ENCODE assay signal across 11 cellular contexts in the genomic region with DNA sequence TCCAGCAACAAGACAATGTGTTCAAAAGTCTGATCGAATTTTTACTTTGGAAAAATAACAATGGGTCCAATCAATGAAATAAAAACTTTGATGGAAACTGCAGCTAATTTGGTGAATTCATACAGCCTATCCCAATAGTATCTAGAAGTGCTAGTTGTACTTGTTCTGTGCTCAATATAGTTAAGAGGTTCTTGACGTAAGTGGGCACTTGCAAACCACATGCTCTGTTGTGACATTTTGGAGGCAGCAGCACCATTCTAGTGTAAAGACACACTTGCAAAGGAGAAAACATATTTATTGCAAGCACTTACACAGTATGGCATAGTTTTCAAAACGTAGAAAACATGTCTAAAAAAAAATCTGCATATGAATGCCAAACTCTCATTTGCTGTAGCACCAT.
"Had no signal": no experiment of that assay in that cellular context is flagged by ENCODE, and none has a peak within 500 bp of the region (broad histone marks: within the 10 kb centered on the region; RNA-seq: fewer than 3 reads in every experiment).

No MANE protein-coding gene starts in this region.

- H3K27me3 ChIP-seq: tibial nerve, vagina had no signal

- H3K36me3 ChIP-seq: tibial nerve, vagina had no signal

- H3K9me3 ChIP-seq: tibial nerve, vagina had no signal

- ATAC-seq: activated CD4-positive, alpha-beta T cell treated with anti-CD3 and anti-CD28 coated beads for 36 hours; esophagus mucosa; left colon; stimulated activated naive CD8-positive, alpha-beta T cell treated with anti-CD3 and anti-CD28 coated beads, Interleukin-15, Interleukin-2, amounts not matched to agents 100 U/mL and 50 U/mL, for 24 hours; WTC11 had no signal

- H3K4me3 ChIP-seq: tibial nerve, vagina had no signal

- DNase-seq: activated CD4-positive, alpha-beta memory T cell treated with anti-CD3 and anti-CD28 coated beads for 36 hours; activated CD4-positive, alpha-beta T cell treated with anti-CD3 and anti-CD28 coated beads for 36 hours; activated T-cell treated with anti-CD3 and anti-CD28 coated beads for 4 hours; effector CD8-positive, alpha-beta T cell; left colon; stimulated activated naive CD8-positive, alpha-beta T cell treated with anti-CD3 and anti-CD28 coated beads, Interleukin-15, Interleukin-2, amounts not matched to agents 100 U/mL and 50 U/mL, for 24 hours; substantia nigra had no signal

- H3K27ac ChIP-seq: vagina had no signal

- H3K4me1 ChIP-seq: tibial nerve, vagina had no signal
